ENCODE assay signal across 15 cellular contexts in genomic region chr14:71190691-71191090, GRCh38.
DNase-seq lines count a peak whose midpoint lies in the region; TF ChIP-seq lines count a peak whose summit lies in the region.
"Had no signal": no experiment of that assay in that cellular context is flagged by ENCODE, and none has a peak within 500 bp of the region (broad histone marks: within the 10 kb centered on the region; RNA-seq: fewer than 3 reads in every experiment).

No MANE protein-coding gene starts in this region.

- no peak overlapping the region for H2BK120ac ChIP-seq in neuronal stem cell (ENCODE audit: low read depth, low read length)

- no peak overlapping the region for H4K91ac ChIP-seq in neuronal stem cell (ENCODE audit: low read depth, low read length, poor library complexity)

- no peak overlapping the region for H3K23ac ChIP-seq in neuronal stem cell (ENCODE audit: low read depth, low read length, poor library complexity)

- no peak overlapping the region for H3K4ac ChIP-seq in neuronal stem cell (ENCODE audit: low read length)

- H2BK12ac ChIP-seq in neuronal stem cell (ENCODE audit: low read length), result no peak overlapping the region

- H3K4me1 ChIP-seq in HEK293 (ENCODE audit: control insufficient read depth, insufficient read depth, low read length), result no peaks in the 10 kb centered on the region
- peaks cover 8 to 11% of the 10 kb centered on the region in 2 donors for H3K4me1 ChIP-seq in neuronal stem cell (ENCODE audit: control insufficient read depth in 2 of 2, insufficient read depth in 1 of 2, low read depth in 1 of 2, low read length in 2 of 2)
- no peaks in the 10 kb centered on the region for H3K4me1 ChIP-seq in breast epithelium

- intact Hi-C loops in breast epithelium (cut with DNase I; ENCODE audit: low total_unique reads), result no loop called here

- H3K36me3 ChIP-seq in HEK293 (ENCODE audit: control insufficient read depth in 2 of 2, insufficient read depth in 1 of 2, low read length in 2 of 2) (no peaks in the 10 kb centered on the region), neuronal stem cell (replicated peaks in 1 of 2; ENCODE audit: control insufficient read depth in 2 of 2, insufficient read depth in 2 of 2, low read length in 2 of 2) (no peaks in the 10 kb centered on the region), breast epithelium (no peaks in the 10 kb centered on the region)

- no peak overlapping the region for H3K4me2 ChIP-seq in neuronal stem cell (ENCODE audit: insufficient read depth, low read length, poor library complexity, severe bottlenecking)
- H3K4me2 ChIP-seq: GM23338 had no signal

- no peaks in the 10 kb centered on the region for H3K9me3 ChIP-seq in HEK293 (ENCODE audit: control insufficient read depth, insufficient read depth, low read depth, low read length)
- peaks cover 0 to 6% of the 10 kb centered on the region in 2 donors for H3K9me3 ChIP-seq in neuronal stem cell (replicated peaks in 1 of 2; ENCODE audit: control insufficient read depth in 2 of 2, insufficient read depth in 1 of 2, low read depth in 1 of 2, low read length in 2 of 2)
- no peaks in the 10 kb centered on the region for H3K9me3 ChIP-seq in breast epithelium

- TF ChIP-seq POLR2A in breast epithelium (IDR thresholded peaks at IDR 0.05), result no peak

- H3K79me1 ChIP-seq in neuronal stem cell (ENCODE audit: low read depth, low read length), result no peaks in the 10 kb centered on the region

- no peak overlapping the region for H2AK5ac ChIP-seq in neuronal stem cell (ENCODE audit: low read depth, low read length)

- no peak overlapping the region for H3K27ac ChIP-seq in HEK293 (ENCODE audit: extremely low read depth, low read depth, low read length)
- H3K27ac ChIP-seq in neuronal stem cell (replicated peaks; ENCODE audit: low read length), result no peak overlapping the region
- no peak overlapping the region for H3K27ac ChIP-seq in breast epithelium

- no peak overlapping the region for H4K8ac ChIP-seq in neuronal stem cell (ENCODE audit: low read depth, low read length)

- peak overlapping the region; percentile 37 for H2AFZ ChIP-seq in neuronal stem cell (ENCODE audit: low read length)
- H2AFZ ChIP-seq: GM23338 had no signal

- no peaks in the 10 kb centered on the region for H3K27me3 ChIP-seq in neuronal stem cell (ENCODE audit: control insufficient read depth in 3 of 3, insufficient read depth in 3 of 3, low read depth in 1 of 3, low read length in 3 of 3)
- no peaks in the 10 kb centered on the region for H3K27me3 ChIP-seq in breast epithelium

- no peak overlapping the region for H3K9ac ChIP-seq in neuronal stem cell (ENCODE audit: low read depth, low read length, poor library complexity)

- no peak overlapping the region for H3K18ac ChIP-seq in neuronal stem cell (ENCODE audit: low read length)

- CTCF ChIA-PET in HEK293 (lab: Yijun Ruan, JAX), result no interaction called here

- no peak for TF ChIP-seq CTCF in HEK293 (tag by site-specific recombination; IDR thresholded peaks at IDR 0.05)
- TF ChIP-seq CTCF in breast epithelium (IDR thresholded peaks at IDR 0.05), result no peak

- WGBS in neuronal stem cell (ENCODE audit: extremely low coverage in 2 of 2, insufficient read length in 2 of 2, insufficient replicate concordance in 1 of 2), 2 donors, result no CpG with 5 or more reads among the region's 3 CpGs

- POLR2A ChIA-PET in HEK293 (lab: Yijun Ruan, JAX), result interaction anchor here (0.5 kb wide), 1 partner anchor 12 kb away, joined by 3 read pairs; no protein-coding TSS in a partner anchor

- no peak overlapping the region for H2BK15ac ChIP-seq in neuronal stem cell (ENCODE audit: low read length)

- H3K4me3 ChIP-seq in HEK293 (ENCODE audit: low read depth, low read length) (no peak overlapping the region), neuronal stem cell (ENCODE audit: low read length in 2 of 2) (no peak overlapping the region), breast epithelium (no peak overlapping the region)
- H3K4me3 ChIP-seq: GM23338 had no signal

- no peak overlapping the region for H2BK5ac ChIP-seq in neuronal stem cell (ENCODE audit: low read length)

- H3K14ac ChIP-seq in neuronal stem cell (ENCODE audit: low read length), result no peak overlapping the region

- DNase-seq in NCI-H2227 (lab: John Stamatoyannopoulos, UW; ENCODE audit: unreplicated experiment), result peak; percentile 45
- DNase-seq in NCI-H2227 treated with DMSO at 0.1 percent for 48 hours (lab: John Stamatoyannopoulos, UW), result no peak
- peak; percentile 16 for DNase-seq in NCI-H69 (lab: John Stamatoyannopoulos, UW)
- no peak for DNase-seq in neuronal stem cell (ENCODE audit: low spot score)
- DNase-seq in SHP77 treated with DMSO at 0.1 percent for 48 hours (lab: John Stamatoyannopoulos, UW), result no peak
- no peak for DNase-seq in breast epithelium (ENCODE audit: low spot score in 2 of 2)
- DNase-seq in NOMO-1 treated with dmso at 0.1 percent for 144 hours (lab: John Stamatoyannopoulos, UW; ENCODE audit: unreplicated experiment), result no peak
- DNase-seq: C1 segment of cervical spinal cord; CD4-positive, CD25-positive, alpha-beta regulatory T cell; CD8-positive, alpha-beta memory T cell; DMS153; GDM1; H7 had no signal

TF ChIP-seq in HEK293, 187 proteins besides CTCF, POLR2A, EP300 and RAD21:
- peak; percentile 80 for TF ChIP-seq PRDM10 (tag by site-specific recombination; IDR thresholded peaks at IDR 0.05)
- TF ChIP-seq ZFP37 (tag by site-specific recombination; IDR thresholded peaks at IDR 0.05), result no peak

Comparison
In these comparisons a context has a peak if more than half of its experiments do, and no peak if none do; other contexts are left out.
1. DNase-seq: peak in NCI-H2227 (single experiment) and NCI-H69 (single experiment); none in NCI-H2227 treated with DMSO at 0.1 percent for 48 hours (single experiment), neuronal stem cell (single experiment), SHP77 treated with DMSO at 0.1 percent for 48 hours (single experiment), breast epithelium (0 of 2) and NOMO-1 treated with dmso at 0.1 percent for 144 hours (single experiment).